In genomic region chr19:10797541-10798256, GRCh38 we compare ENCODE assay signal across 11 cellular contexts.
DNase-seq lines count a peak whose midpoint lies in the region; ATAC-seq and FAIRE-seq lines count a peak whose summit lies in the region.
"Had no signal": no experiment of that assay in that cellular context is flagged by ENCODE, and none has a peak within 500 bp of the region (broad histone marks: within the 10 kb centered on the region; RNA-seq: fewer than 3 reads in every experiment).

No MANE protein-coding gene starts in this region.

- DNase-seq in activated T-cell treated with anti-CD3 and anti-CD28 coated beads, Interleukin-2, amount 50 U/mL, for 1 hour = peak; percentile 76
- peak; percentile 62 to 73 for DNase-seq in stimulated activated CD8-positive, alpha-beta memory T cell treated with anti-CD3 and anti-CD28 coated beads, Interleukin-4, amount 100 ng/mL, for 1 hour (ENCODE audit: low read depth in 2 of 2, low spot score in 1 of 2)
- no peak for DNase-seq in NOMO-1 treated with DMSO at 0.1 percent for 48 hours (lab: John Stamatoyannopoulos, UW; ENCODE audit: unreplicated experiment)
- DNase-seq in RCC 7860 (ENCODE audit: low spot score) = no peak
- DNase-seq in NCI-H2171 treated with DMSO at 0.1 percent for 48 hours (lab: John Stamatoyannopoulos, UW) = no peak
- DNase-seq: adrenal gland had no signal

- peak overlapping the region; percentile 12 for H3K27ac ChIP-seq in layer of hippocampus (ENCODE audit: low read depth, low read length)
- H3K27ac ChIP-seq: adrenal gland had no signal

- H3K27me3 ChIP-seq in layer of hippocampus (ENCODE audit: control insufficient read depth, insufficient read depth, low read length) = no peaks in the 10 kb centered on the region
- H3K27me3 ChIP-seq: adrenal gland had no signal

- FAIRE-seq in RCC 7860 (lab: Jason Lieb, UNC) = no peak
- FAIRE-seq: HTR-8/SVneo, islet of Langerhans had no signal

- ATAC-seq in HG03565 (IDR thresholded peaks at IDR 0.05; ENCODE audit: unreplicated experiment) = peak; percentile 40
- ATAC-seq in GM18868 (IDR thresholded peaks at IDR 0.05; ENCODE audit: unreplicated experiment) = no peak

Comparison
In these comparisons a context has a peak if more than half of its experiments do, and no peak if none do; other contexts are left out.
1. DNase-seq: peak in activated T-cell treated with anti-CD3 and anti-CD28 coated beads, Interleukin-2, amount 50 U/mL, for 1 hour (single experiment) and stimulated activated CD8-positive, alpha-beta memory T cell treated with anti-CD3 and anti-CD28 coated beads, Interleukin-4, amount 100 ng/mL, for 1 hour (2 of 2); none in NOMO-1 treated with DMSO at 0.1 percent for 48 hours (single experiment), RCC 7860 (single experiment) and NCI-H2171 treated with DMSO at 0.1 percent for 48 hours (single experiment).